Comparison of ENCODE assay signal across 4 cellular contexts in the genomic region with DNA sequence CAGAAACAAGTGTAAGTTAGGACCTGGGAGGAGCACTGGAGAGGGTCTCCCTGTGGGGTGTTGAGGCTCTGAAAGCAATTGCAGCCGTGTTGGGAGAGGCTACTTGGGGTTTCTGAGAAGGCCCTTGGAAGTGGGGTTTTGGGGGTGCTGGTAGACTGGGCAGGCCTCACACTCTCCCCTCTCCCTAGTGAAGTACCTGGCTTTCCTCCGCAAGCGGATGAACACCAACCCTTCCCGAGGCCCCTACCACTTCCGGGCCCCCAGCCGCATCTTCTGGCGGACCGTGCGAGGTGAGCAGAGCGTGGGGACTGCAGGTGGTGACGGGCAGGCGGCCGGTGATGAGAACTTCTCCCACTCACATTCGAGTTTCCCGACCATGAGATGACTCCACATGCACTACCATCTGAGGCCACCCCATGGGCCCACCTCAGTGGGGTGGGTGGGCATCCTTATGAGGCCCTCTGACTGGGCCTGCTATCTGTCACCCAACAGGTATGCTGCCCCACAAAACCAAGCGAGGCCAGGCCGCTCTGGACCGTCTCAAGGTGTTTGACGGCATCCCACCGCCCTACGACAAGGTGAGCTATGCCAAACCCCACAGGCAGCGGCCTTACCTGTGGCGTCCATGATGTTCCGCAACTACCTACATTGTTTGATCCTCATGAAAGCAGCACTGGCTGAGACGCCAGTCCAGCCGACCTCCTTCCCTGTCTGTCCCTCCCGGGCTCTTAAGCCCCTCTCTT. TPM values are rescaled to one million over a fixed set of nuclear protein-coding genes. Genes with fewer than 3 reads are reported as not detected.
DNase-seq lines count a peak whose midpoint lies in the region; ATAC-seq, FAIRE-seq and TF ChIP-seq lines count a peak whose summit lies in the region.

No MANE protein-coding gene starts in this region.

- H3K27me3 ChIP-seq in GM23248 (replicated peaks; ENCODE audit: insufficient read depth) (no peaks in the 10 kb centered on the region), endothelial cell of umbilical vein (ENCODE audit: control insufficient read depth in 2 of 2, insufficient read depth in 2 of 2, low read length in 2 of 2) (no peaks in the 10 kb centered on the region)

- POLR2A ChIA-PET in endothelial cell of umbilical vein (lab: Charles Lee) = no interaction called here

- dilution Hi-C loops in endothelial cell of umbilical vein (cut with MboI; ENCODE audit: extremely low pct_ligation_motif_present, low sequenced_read_pairs) = no loop called here

- H3K4me3 ChIP-seq in GM23248 (peak overlapping the region; percentile 92), endothelial cell of umbilical vein (replicated peaks in 1 of 3; ENCODE audit: insufficient read depth in 1 of 3, low read depth in 1 of 3, low read length in 3 of 3) (no peak overlapping the region)

- peaks cover 60% of the 10 kb centered on the region for H3F3A ChIP-seq in GM23248 (ENCODE audit: insufficient read depth)

- no peak for ATAC-seq in GM21528 (IDR thresholded peaks at IDR 0.05; ENCODE audit: low FRiP score, unreplicated experiment)

- H4K20me1 ChIP-seq in GM23248 (ENCODE audit: insufficient read depth) (peaks cover 12% of the 10 kb centered on the region; the same call in 1 of the 2 replicates), endothelial cell of umbilical vein (replicated peaks; ENCODE audit: control insufficient read depth, extremely low read depth, insufficient read depth, low read length) (peaks cover 5% of the 10 kb centered on the region)

- H3K4me1 ChIP-seq in GM23248 (ENCODE audit: insufficient read depth) = peaks cover 7% of the 10 kb centered on the region; the same call in 1 of the 2 replicates
- peaks cover 12% of the 10 kb centered on the region for H3K4me1 ChIP-seq in endothelial cell of umbilical vein (ENCODE audit: control insufficient read depth, extremely low read depth, insufficient read depth, low read length)

- H3K79me2 ChIP-seq in GM23248 (ENCODE audit: insufficient read depth) = peaks cover 45% of the 10 kb centered on the region
- peaks cover 40% of the 10 kb centered on the region for H3K79me2 ChIP-seq in endothelial cell of umbilical vein (ENCODE audit: control insufficient read depth, insufficient read depth, low read length)

- peak overlapping the region; percentile 99 for H3K9ac ChIP-seq in GM23248
- H3K9ac ChIP-seq in endothelial cell of umbilical vein (replicated peaks; ENCODE audit: extremely low read depth, insufficient read depth, low read length) = no peak overlapping the region

- no peaks in the 10 kb centered on the region for H3K9me2 ChIP-seq in GM23248 (ENCODE audit: insufficient read depth)

- WGBS in GM23248 (ENCODE audit: low coverage in 1 of 2, low lambda C conversion rate in 2 of 2, missing lambda C conversion rate in 2 of 2), 2 experiments = 86 to 88% methylated on average over 26 to 27 of the region's 27 CpGs

- no peak for FAIRE-seq in endothelial cell of umbilical vein (lab: Jason Lieb, UNC)

- TF ChIP-seq POLR2A in endothelial cell of umbilical vein (IDR thresholded peaks at IDR 0.05; ENCODE audit: low read depth, low read length) = no peak

- in situ Hi-C loops in GM23248 (cut with MboI) = no loop called here

- no TSS peak for BruUV-seq in endothelial cell of umbilical vein (replicated peaks; lab: Mats Ljungman, UMichigan)

- TF ChIP-seq CTCF in endothelial cell of umbilical vein (IDR thresholded peaks at IDR 0.05; ENCODE audit: extremely low read depth in 1 of 2, insufficient read depth in 1 of 2, low read depth in 1 of 2, low read length in 2 of 2) = no peak

- no peaks in the 10 kb centered on the region for H3K9me3 ChIP-seq in GM23248 (ENCODE audit: low read depth)
- H3K9me3 ChIP-seq in endothelial cell of umbilical vein (replicated peaks; ENCODE audit: control insufficient read depth, insufficient read depth, low read length) = no peaks in the 10 kb centered on the region

- H3K4me2 ChIP-seq in GM23248 (ENCODE audit: unreplicated experiment) = peak overlapping the region; percentile 99
- H3K4me2 ChIP-seq in endothelial cell of umbilical vein (ENCODE audit: insufficient read depth, low read length) = peak overlapping the region; percentile 96

- H3K9me1 ChIP-seq in endothelial cell of umbilical vein (replicated peaks; ENCODE audit: control insufficient read depth, extremely low read depth, insufficient read depth, low read length) = no peaks in the 10 kb centered on the region

- intact Hi-C loops in endothelial cell of umbilical vein (cut with micrococcal nuclease) = no loop called here

- DNase-seq in GM23248 (no peak), endothelial cell of umbilical vein (ENCODE audit: low read depth, low spot score) (no peak), SKM-1 treated with dmso at 0.1 percent for 144 hours (lab: John Stamatoyannopoulos, UW; ENCODE audit: unreplicated experiment) (no peak)

- CTCF ChIA-PET in endothelial cell of umbilical vein (lab: Charles Lee) = no interaction called here

- H2AFZ ChIP-seq in GM23248 = no peak overlapping the region
- no peak overlapping the region for H2AFZ ChIP-seq in endothelial cell of umbilical vein (ENCODE audit: low read depth, low read length)

- H3K27ac ChIP-seq in GM23248 (peak overlapping the region; percentile 86), endothelial cell of umbilical vein (ENCODE audit: insufficient read depth, low read depth, low read length) (no peak overlapping the region)

- H3K36me3 ChIP-seq in GM23248 (ENCODE audit: low read depth) (peaks cover 44% of the 10 kb centered on the region), endothelial cell of umbilical vein (ENCODE audit: control insufficient read depth in 2 of 2, extremely low read depth in 1 of 2, insufficient read depth in 2 of 2, low read length in 2 of 2) (peaks cover 28 to 34% of the 10 kb centered on the region in 2 experiments)

RNA-seq across cellular contexts. Expression of a gene that starts 3.0 kb away (rescaled TPM):
- total RNA-seq in GM23248 (2014; rRNA removed; shearing (Covaris generic)) = 1,590 and 2,272 TPM in 2 replicates
- polyA plus RNA-seq in GM23248 (2016; fragmentation: Nextera tagmentation; extraction: Ambion mirVana) (893 and 894 TPM in 2 replicates), endothelial cell of umbilical vein (4,148 and 5,694 TPM in 2 replicates)
- 2,291 and 2,318 TPM in 2 replicates for total RNA-seq in endothelial cell of umbilical vein
- 3,373 and 4,362 TPM in 2 replicates for polyA plus RNA-seq in endothelial cell of umbilical vein (2011; cell fraction: cytosol; rRNA removed)
- polyA plus RNA-seq in endothelial cell of umbilical vein (2011; cell fraction: nucleus; rRNA removed) = 1,170 and 1,607 TPM in 2 replicates
- 2,404 and 6,049 TPM in 2 replicates for polyA plus RNA-seq in endothelial cell of umbilical vein (2012)
- 1,194 and 1,533 TPM in 2 replicates for polyA minus RNA-seq in endothelial cell of umbilical vein
- polyA minus RNA-seq in endothelial cell of umbilical vein (2011; cell fraction: cytosol; rRNA and poly(A)+ RNA removed) = 1,164 TPM
- polyA minus RNA-seq in endothelial cell of umbilical vein (2011; cell fraction: nucleus; rRNA and poly(A)+ RNA removed) = 517 and 743 TPM in 2 replicates

RNA-seq across cellular contexts. Expression of a gene that starts 5.8 kb away (rescaled TPM):
- total RNA-seq in GM23248 (2014; rRNA removed; shearing (Covaris generic)) = 1,666 and 2,372 TPM in 2 replicates
- polyA plus RNA-seq in GM23248 (2016; fragmentation: Nextera tagmentation; extraction: Ambion mirVana) (813 and 832 TPM in 2 replicates), endothelial cell of umbilical vein (4,411 and 4,760 TPM in 2 replicates)
- 1,764 and 1,843 TPM in 2 replicates for total RNA-seq in endothelial cell of umbilical vein
- 6,177 and 6,852 TPM in 2 replicates for polyA plus RNA-seq in endothelial cell of umbilical vein (2011; cell fraction: cytosol; rRNA removed)
- 1,925 and 2,062 TPM in 2 replicates for polyA plus RNA-seq in endothelial cell of umbilical vein (2011; cell fraction: nucleus; rRNA removed)
- polyA plus RNA-seq in endothelial cell of umbilical vein (2012) = 2,412 and 4,545 TPM in 2 replicates
- polyA minus RNA-seq in endothelial cell of umbilical vein = 1,208 and 1,339 TPM in 2 replicates
- polyA minus RNA-seq in endothelial cell of umbilical vein (2011; cell fraction: cytosol; rRNA and poly(A)+ RNA removed) = 679 TPM
- 152 and 167 TPM in 2 replicates for polyA minus RNA-seq in endothelial cell of umbilical vein (2011; cell fraction: nucleus; rRNA and poly(A)+ RNA removed)

RNA-seq across cellular contexts. Expression of a gene that starts 16.4 kb away (rescaled TPM):
- 1.3 and 1.6 TPM in 2 replicates for total RNA-seq in GM23248 (2014; rRNA removed; shearing (Covaris generic))
- polyA plus RNA-seq in GM23248 (2016; fragmentation: Nextera tagmentation; extraction: Ambion mirVana) (4.6 and 5.7 TPM in 2 replicates), endothelial cell of umbilical vein (5.0 and 5.6 TPM in 2 replicates)
- total RNA-seq in endothelial cell of umbilical vein = 4.7 and 5.7 TPM in 2 replicates
- 2.2 and 2.6 TPM in 2 replicates for polyA plus RNA-seq in endothelial cell of umbilical vein (2011; cell fraction: cytosol; rRNA removed)
- 2.2 and 3.5 TPM in 2 replicates for polyA plus RNA-seq in endothelial cell of umbilical vein (2011; cell fraction: nucleus; rRNA removed)
- polyA plus RNA-seq in endothelial cell of umbilical vein (2012) = 3.8 and 5.3 TPM in 2 replicates
- polyA minus RNA-seq in endothelial cell of umbilical vein = 0.53 and 1.4 TPM in 2 replicates
- polyA minus RNA-seq in endothelial cell of umbilical vein (2011; cell fraction: cytosol; rRNA and poly(A)+ RNA removed) = 4.4 TPM
- polyA minus RNA-seq in endothelial cell of umbilical vein (2011; cell fraction: nucleus; rRNA and poly(A)+ RNA removed) = 0.67 and 1.9 TPM in 2 replicates

RNA-seq across cellular contexts. Expression of a gene that starts 22.0 kb away (rescaled TPM):
- 65.4 and 75.3 TPM in 2 replicates for total RNA-seq in GM23248 (2014; rRNA removed; shearing (Covaris generic))
- polyA plus RNA-seq in GM23248 (2016; fragmentation: Nextera tagmentation; extraction: Ambion mirVana) = 89.9 and 98.4 TPM in 2 replicates
- 98.2 and 134 TPM in 2 replicates for total RNA-seq in endothelial cell of umbilical vein
- 197 and 215 TPM in 2 replicates for polyA plus RNA-seq in endothelial cell of umbilical vein
- polyA plus RNA-seq in endothelial cell of umbilical vein (2011; cell fraction: cytosol; rRNA removed) = 103 and 152 TPM in 2 replicates
- polyA plus RNA-seq in endothelial cell of umbilical vein (2011; cell fraction: nucleus; rRNA removed) = 205 and 270 TPM in 2 replicates
- polyA plus RNA-seq in endothelial cell of umbilical vein (2012) = 107 and 161 TPM in 2 replicates
- polyA minus RNA-seq in endothelial cell of umbilical vein = 82.9 and 90.9 TPM in 2 replicates
- not detected for polyA minus RNA-seq in endothelial cell of umbilical vein (2011; cell fraction: cytosol; rRNA and poly(A)+ RNA removed)
- polyA minus RNA-seq in endothelial cell of umbilical vein (2011; cell fraction: nucleus; rRNA and poly(A)+ RNA removed) = 20.5 and 29.6 TPM in 2 replicates

RNA-seq across cellular contexts. Expression of a gene that starts 37.3 kb away (rescaled TPM):
- 570 and 656 TPM in 2 replicates for total RNA-seq in GM23248 (2014; rRNA removed; shearing (Covaris generic))
- 779 and 813 TPM in 2 replicates for polyA plus RNA-seq in GM23248 (2016; fragmentation: Nextera tagmentation; extraction: Ambion mirVana)
- total RNA-seq in endothelial cell of umbilical vein = 94.4 and 96.1 TPM in 2 replicates
- polyA plus RNA-seq in endothelial cell of umbilical vein = 52.7 and 68.3 TPM in 2 replicates
- 33.7 and 37.1 TPM in 2 replicates for polyA plus RNA-seq in endothelial cell of umbilical vein (2011; cell fraction: cytosol; rRNA removed)
- 27.1 and 34.4 TPM in 2 replicates for polyA plus RNA-seq in endothelial cell of umbilical vein (2011; cell fraction: nucleus; rRNA removed)
- polyA plus RNA-seq in endothelial cell of umbilical vein (2012) = 73.5 and 116 TPM in 2 replicates
- polyA minus RNA-seq in endothelial cell of umbilical vein = 18.1 and 19.8 TPM in 2 replicates
- polyA minus RNA-seq in endothelial cell of umbilical vein (2011; cell fraction: cytosol; rRNA and poly(A)+ RNA removed) = not detected
- 5.0 and 17.0 TPM in 2 replicates for polyA minus RNA-seq in endothelial cell of umbilical vein (2011; cell fraction: nucleus; rRNA and poly(A)+ RNA removed)
